Comparison of ENCODE assay signal across 28 cellular contexts in genomic region chr16:19126300-19126699, GRCh38. TPM values are rescaled to one million over a fixed set of nuclear protein-coding genes. Genes with fewer than 3 reads are reported as not detected.
"Had no signal": no experiment of that assay in that cellular context is flagged by ENCODE, and none has a peak within 500 bp of the region (broad histone marks: within the 10 kb centered on the region; RNA-seq: fewer than 3 reads in every experiment).

No MANE protein-coding gene starts in this region.

- H3K9me3 Mint-ChIP-seq: naive thymus-derived CD8-positive, alpha-beta T cell; stimulated activated effector memory CD8-positive, alpha-beta T cell treated with anti-CD3 and anti-CD28 coated beads, Interleukin-12 subunit alpha, Interleukin-12 subunit beta, amount 100 ng/mL, for 72 hours; stimulated activated naive CD8-positive, alpha-beta T cell treated with anti-CD3 and anti-CD28 coated beads, Interleukin-15, Interleukin-2, amounts not matched to agents 100 ng/mL and 50 ng/mL, for 24 hours; type B pancreatic cell had no signal

- H3K27me3 Mint-ChIP-seq: type B pancreatic cell had no signal

- ATAC-seq: left colon; left lung; lower lobe of right lung; naive thymus-derived CD8-positive, alpha-beta T cell; pancreas; right cardiac atrium; stimulated activated effector memory CD8-positive, alpha-beta T cell treated with anti-CD3 and anti-CD28 coated beads, Interleukin-12 subunit alpha, Interleukin-12 subunit beta, amount 100 ng/mL, for 72 hours had no signal

- H3K9me3 ChIP-seq: left lung, pancreas, prostate gland, suprapubic skin, thoracic aorta, tibial artery, uterus had no signal

- H3K27ac ChIP-seq: left lung, lower lobe of right lung, pancreas, prostate gland, sigmoid colon, suprapubic skin, thoracic aorta, tibial artery, uterus had no signal

- H3K4me3 ChIP-seq: left lung, lower lobe of right lung, pancreas, prostate gland, sigmoid colon, spleen, suprapubic skin, thoracic aorta, tibial artery, uterus had no signal

- H3K36me3 ChIP-seq: left lung, pancreas, prostate gland, suprapubic skin, thoracic aorta, uterus had no signal

- DNase-seq: kidney; left colon; left lung; lower lobe of right lung; mammary epithelial cell; mesenchymal stem cell; naive thymus-derived CD8-positive, alpha-beta T cell; nucleus accumbens; pancreas; posterior cingulate gyrus; retina; right cardiac atrium; sigmoid colon; small intestine; spleen; stimulated activated CD4-positive, alpha-beta T cell treated with anti-CD3 and anti-CD28 coated beads, Interleukin-4, amount 100 ng/mL, for 24 hours; stimulated activated naive CD4-positive, alpha-beta T cell; tibial artery; uterus had no signal

- H3K36me3 Mint-ChIP-seq: naive thymus-derived CD8-positive, alpha-beta T cell; stimulated activated effector memory CD8-positive, alpha-beta T cell treated with anti-CD3 and anti-CD28 coated beads, Interleukin-12 subunit alpha, Interleukin-12 subunit beta, amount 100 ng/mL, for 72 hours; type B pancreatic cell had no signal

- H3K27ac Mint-ChIP-seq: naive thymus-derived CD8-positive, alpha-beta T cell; stimulated activated naive CD8-positive, alpha-beta T cell treated with anti-CD3 and anti-CD28 coated beads, Interleukin-15, Interleukin-2, amounts not matched to agents 100 ng/mL and 50 ng/mL, for 24 hours; type B pancreatic cell had no signal

- H3K4me3 Mint-ChIP-seq: naive thymus-derived CD8-positive, alpha-beta T cell; nephron; neural crest cell; stimulated activated naive CD8-positive, alpha-beta T cell treated with anti-CD3 and anti-CD28 coated beads, Interleukin-15, Interleukin-2, amounts not matched to agents 100 ng/mL and 50 ng/mL, for 24 hours; type B pancreatic cell had no signal

- H3K27me3 ChIP-seq: left lung, pancreas, sigmoid colon, spleen, suprapubic skin, tibial artery, uterus had no signal

- FAIRE-seq: islet of Langerhans, kidney, pancreas, small intestine had no signal

RNA-seq across cellular contexts. Expression of gene SYT17, which starts 41.7 kb away (rescaled TPM):
- polyA plus RNA-seq: naive thymus-derived CD8-positive, alpha-beta T cell had no signal
